ENCODE assay signal across 18 cellular contexts in the genomic region with DNA sequence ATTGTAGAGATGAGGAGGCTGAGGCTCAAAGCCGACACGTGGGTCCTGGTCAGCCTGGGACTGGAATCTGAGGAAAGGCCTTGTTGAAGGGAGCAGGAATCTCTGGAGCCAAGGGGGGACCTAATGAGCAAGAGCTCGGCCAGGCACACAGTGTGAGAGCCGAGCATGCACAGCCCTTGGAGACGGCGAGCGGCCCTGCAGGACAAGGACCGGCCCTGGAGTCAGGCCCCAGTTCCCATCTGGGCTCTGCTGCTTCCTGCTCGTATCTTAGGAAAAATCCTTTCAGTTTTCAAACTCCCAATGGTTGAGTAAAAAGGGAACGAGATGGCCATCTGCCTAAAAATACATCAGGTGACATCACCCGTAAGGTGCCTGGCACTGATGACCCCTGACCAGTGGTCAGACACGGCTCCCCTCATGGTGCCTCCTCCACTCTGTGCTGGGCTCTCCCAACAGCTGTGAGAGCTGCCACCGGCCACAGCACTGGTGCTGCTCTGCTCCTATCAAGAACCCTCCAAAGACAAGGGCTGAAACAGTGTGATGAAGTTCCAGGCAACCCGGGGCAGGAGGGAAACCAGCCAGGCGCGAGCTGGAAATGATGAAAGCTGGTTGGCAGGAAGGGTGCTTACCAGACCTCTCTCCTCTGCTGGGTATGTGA. TPM values are rescaled to one million over a fixed set of nuclear protein-coding genes. Genes with fewer than 3 reads are reported as not detected.
DNase-seq lines count a peak whose midpoint lies in the region; ATAC-seq and TF ChIP-seq lines count a peak whose summit lies in the region.
"Had no signal": no experiment of that assay in that cellular context is flagged by ENCODE, and none has a peak within 500 bp of the region (broad histone marks: within the 10 kb centered on the region; RNA-seq: fewer than 3 reads in every experiment).

No MANE protein-coding gene starts in this region.

- H3K4me3 Mint-ChIP-seq in stimulated activated effector memory CD8-positive, alpha-beta T cell treated with anti-CD3 and anti-CD28 coated beads, Interleukin-12 subunit alpha, Interleukin-12 subunit beta, amount 100 ng/mL, for 72 hours, result no peak overlapping the region
- H3K4me3 Mint-ChIP-seq: CD14-positive monocyte, HFFc6 had no signal

- peaks cover 98% of the 10 kb centered on the region for H3K36me3 ChIP-seq in suprapubic skin
- H3K36me3 ChIP-seq in tibial artery, result peaks cover 59 to 96% (median 81%) of the 10 kb centered on the region in 3 donors

- H3K4me1 Mint-ChIP-seq in stimulated activated effector memory CD8-positive, alpha-beta T cell treated with anti-CD3 and anti-CD28 coated beads, Interleukin-12 subunit alpha, Interleukin-12 subunit beta, amount 100 ng/mL, for 72 hours, result peaks cover 57% of the 10 kb centered on the region

- intact Hi-C loops in cardiac septum (cut with DNase I) (no loop called here), tibial artery (cut with DNase I; ENCODE audit: low total_unique reads) (no loop called here)

- TF ChIP-seq CTCF in RWPE1 (conservative IDR thresholded peaks at IDR 0.05; ENCODE audit: low read depth), result no peak
- TF ChIP-seq CTCF in suprapubic skin (IDR thresholded peaks at IDR 0.05), result no peak
- no peak for TF ChIP-seq CTCF in tibial artery (IDR thresholded peaks at IDR 0.05)

- H3K9me3 ChIP-seq in suprapubic skin (no peaks in the 10 kb centered on the region), tibial artery (no peaks in the 10 kb centered on the region)
- H3K9me3 ChIP-seq: SJSA1 had no signal

- TF ChIP-seq EP300 in suprapubic skin (IDR thresholded peaks at IDR 0.05), result no peak

- H3K27me3 ChIP-seq in suprapubic skin (no peaks in the 10 kb centered on the region), tibial artery (no peaks in the 10 kb centered on the region)
- H3K27me3 ChIP-seq: SJSA1 had no signal

- H3K4me1 ChIP-seq in suprapubic skin (no peaks in the 10 kb centered on the region), tibial artery (peaks cover 0 to 10% (median 0%) of the 10 kb centered on the region in 4 donors)
- H3K4me1 ChIP-seq: SJSA1 had no signal

- POLR2A ChIA-PET in RWPE1 (lab: Yijun Ruan, JAX; ENCODE audit: low non-redundant PET), result no interaction called here

- H3K27ac Mint-ChIP-seq in stimulated activated effector memory CD8-positive, alpha-beta T cell treated with anti-CD3 and anti-CD28 coated beads, Interleukin-12 subunit alpha, Interleukin-12 subunit beta, amount 100 ng/mL, for 72 hours, result peak overlapping the region; percentile 85
- H3K27ac Mint-ChIP-seq: CD14-positive monocyte, HFFc6 had no signal

- H3K27ac ChIP-seq in RWPE1 (peak overlapping the region; percentile 9; the same call in 1 of the 2 replicates), suprapubic skin (no peak overlapping the region), tibial artery (no peak overlapping the region)
- H3K27ac ChIP-seq: SJSA1 had no signal

- H3K9me3 Mint-ChIP-seq in stimulated activated effector memory CD8-positive, alpha-beta T cell treated with anti-CD3 and anti-CD28 coated beads, Interleukin-12 subunit alpha, Interleukin-12 subunit beta, amount 100 ng/mL, for 72 hours, result no peaks in the 10 kb centered on the region
- H3K9me3 Mint-ChIP-seq: HFFc6 had no signal

- 90% methylated on average over 16 of the region's 16 CpGs for WGBS in suprapubic skin

- TF ChIP-seq POLR2A in suprapubic skin (IDR thresholded peaks at IDR 0.05), result no peak

- H3K36me3 Mint-ChIP-seq in stimulated activated effector memory CD8-positive, alpha-beta T cell treated with anti-CD3 and anti-CD28 coated beads, Interleukin-12 subunit alpha, Interleukin-12 subunit beta, amount 100 ng/mL, for 72 hours, result peaks cover 90% of the 10 kb centered on the region

- CTCF ChIA-PET in RWPE1 (lab: Yijun Ruan, JAX), result interaction anchor here (0.5 to 1.7 kb wide), 5 partner anchors 9 to 68 kb away, joined by 3 to 7 read pairs (median 3); no protein-coding TSS in a partner anchor

- H3K4me3 ChIP-seq in suprapubic skin, result no peak overlapping the region
- no peak overlapping the region for H3K4me3 ChIP-seq in tibial artery
- H3K4me3 ChIP-seq: SJSA1 had no signal

- DNase-seq in RWPE1 (ENCODE audit: low spot score) (no peak), cardiac septum (ENCODE audit: low spot score) (peak; percentile 76), left lobe of liver (ENCODE audit: low spot score) (no peak), suprapubic skin (ENCODE audit: low spot score in 2 of 2) (no peak), tibial artery (no peak)
- no peak for DNase-seq in stimulated activated effector memory CD8-positive, alpha-beta T cell treated with anti-CD3 and anti-CD28 coated beads, Interleukin-12 subunit alpha, Interleukin-12 subunit beta, amount 100 ng/mL, for 72 hours (ENCODE audit: low spot score in 2 of 2)
- DNase-seq: DMS 273 treated with DMSO at 0.1 percent for 48 hours, HFFc6, IMR-90, Kasumi-1, MM.1S, NCI-H1105, NCI-H187, NCI-H69, RPMI8226 had no signal

- peak; percentile 63 for ATAC-seq in left lobe of liver
- ATAC-seq in stimulated activated effector memory CD8-positive, alpha-beta T cell treated with anti-CD3 and anti-CD28 coated beads, Interleukin-12 subunit alpha, Interleukin-12 subunit beta, amount 100 ng/mL, for 72 hours, result no peak
- no peak for ATAC-seq in GM19397 (IDR thresholded peaks at IDR 0.05; ENCODE audit: unreplicated experiment)

RNA-seq across cellular contexts. Expression of a gene that starts 16.3 kb away (rescaled TPM):
- total RNA-seq in cardiac septum (67.5 TPM), left lobe of liver (162 TPM), suprapubic skin (100 to 1,000 TPM; 119 to 191 (median 160) TPM)

RNA-seq across cellular contexts. Expression of a gene that starts 22.6 kb away (rescaled TPM):
- total RNA-seq in cardiac septum (4.3 TPM), left lobe of liver (34.6 TPM), suprapubic skin (10 to 100 TPM; 38.5 to 85.9 (median 68.8) TPM)

RNA-seq across cellular contexts. Expression of a gene that starts 23.5 kb away (rescaled TPM):
- total RNA-seq in cardiac septum, result 1.9 TPM
- 9.4 TPM for total RNA-seq in left lobe of liver
- 10 to 100 TPM in 3 of 4 donors, 1 to 10 TPM in 1; 8.7 to 30.3 (median 11.7) TPM for total RNA-seq in suprapubic skin

RNA-seq across cellular contexts. Expression of a gene that starts 31.6 kb away (rescaled TPM):
- total RNA-seq in cardiac septum (49.8 TPM), left lobe of liver (68.1 TPM), suprapubic skin (10 to 100 TPM; 54.2 to 90.1 (median 62.1) TPM)

RNA-seq across cellular contexts. Expression of a gene that starts 31.7 kb away (rescaled TPM):
- 19.0 TPM for total RNA-seq in cardiac septum
- total RNA-seq in left lobe of liver, result 15.3 TPM
- 10 to 100 TPM; 36.7 to 70.1 (median 43.3) TPM for total RNA-seq in suprapubic skin
